Comparison of ENCODE assay signal across 8 cellular contexts in genomic region chr18:9082763-9083510, GRCh38. TPM values are rescaled to one million over a fixed set of nuclear protein-coding genes. Genes with fewer than 3 reads are reported as not detected.
DNase-seq lines count a peak whose midpoint lies in the region; ATAC-seq and TF ChIP-seq lines count a peak whose summit lies in the region.

No MANE protein-coding gene starts in this region.

- DNase-seq in OCI-M1 (lab: John Stamatoyannopoulos, UW) (peak; percentile 80), Ammon's horn (ENCODE audit: low spot score) (no peak), DMS114 treated with DMSO at 0.1 percent for 48 hours (lab: John Stamatoyannopoulos, UW; ENCODE audit: unreplicated experiment) (no peak), aorta (no peak), BE2C (no peak)

- no peak for TF ChIP-seq CTCF in BE2C (IDR thresholded peaks at IDR 0.05; ENCODE audit: low read depth, low read length)

- H3K4me3 ChIP-seq in esophagus (ENCODE audit: low read depth in 1 of 2, low read length in 2 of 2) (no peak overlapping the region), aorta (ENCODE audit: low read length in 2 of 2) (no peak overlapping the region), BE2C (ENCODE audit: low read depth, low read length) (no peak overlapping the region)

- H3K36me3 ChIP-seq in esophagus (ENCODE audit: control insufficient read depth in 2 of 2, insufficient read depth in 2 of 2, low read length in 1 of 2) (no peaks in the 10 kb centered on the region), aorta (ENCODE audit: control insufficient read depth in 1 of 2, insufficient read depth in 2 of 2, low read length in 1 of 2) (no peaks in the 10 kb centered on the region), BE2C (no peaks in the 10 kb centered on the region)

- intact Hi-C loops in aorta (cut with DNase I) = no loop called here

- H3K9me3 ChIP-seq in esophagus (ENCODE audit: control insufficient read depth in 2 of 2, insufficient read depth in 1 of 2, low read depth in 1 of 2, low read length in 1 of 2) = no peaks in the 10 kb centered on the region
- no peaks in the 10 kb centered on the region for H3K9me3 ChIP-seq in aorta (ENCODE audit: control insufficient read depth, low read length)
- no peaks in the 10 kb centered on the region for H3K9me3 ChIP-seq in BE2C

- 68 to 73% methylated on average over 5 of the region's 5 CpGs for WGBS in esophagus, 2 donors
- 79 to 83% methylated on average over 5 of the region's 5 CpGs for WGBS in aorta, 2 donors

- H3K27ac ChIP-seq in esophagus (ENCODE audit: low read depth in 2 of 2, low read length in 1 of 2) (peak overlapping the region; percentile 13 to 25), aorta (ENCODE audit: low read depth in 1 of 2, low read length in 2 of 2) (no peak overlapping the region)

- H3K27me3 ChIP-seq in esophagus (ENCODE audit: control insufficient read depth in 1 of 2, insufficient read depth in 2 of 2, low read length in 2 of 2) = no peaks in the 10 kb centered on the region
- no peaks in the 10 kb centered on the region for H3K27me3 ChIP-seq in aorta (ENCODE audit: control insufficient read depth in 1 of 2, insufficient read depth in 2 of 2, low read length in 1 of 2)
- H3K27me3 ChIP-seq in BE2C = no peaks in the 10 kb centered on the region

- H3K4me1 ChIP-seq in esophagus (ENCODE audit: control insufficient read depth in 2 of 2, insufficient read depth in 2 of 2, low read length in 1 of 2) = no peaks in the 10 kb centered on the region
- H3K4me1 ChIP-seq in aorta (ENCODE audit: control insufficient read depth in 1 of 2, insufficient read depth in 2 of 2, low read length in 2 of 2) = no peaks in the 10 kb centered on the region
- no peaks in the 10 kb centered on the region for H3K4me1 ChIP-seq in BE2C

- ATAC-seq in GM18517 (IDR thresholded peaks at IDR 0.05; ENCODE audit: unreplicated experiment) (peak; percentile 92), HG02588 (IDR thresholded peaks at IDR 0.05; ENCODE audit: unreplicated experiment) (peak; percentile 90), aorta (ENCODE audit: low FRiP score) (no peak)

RNA-seq across cellular contexts. Expression of gene NDUFV2, which starts 19.6 kb away (rescaled TPM):
- polyA plus RNA-seq in esophagus = 100 to 1,000 TPM; 163 to 222 TPM
- 100 to 1,000 TPM in 1 of 2 donors, 10 to 100 TPM in 1; 83.8 to 112 TPM for total RNA-seq in aorta
- 100 to 1,000 TPM; 114 to 150 TPM for polyA plus RNA-seq in aorta
- polyA plus RNA-seq in BE2C (2012; ENCODE audit: insufficient read depth, insufficient read length, low read depth) = 73.5 TPM

RNA-seq across cellular contexts. Expression of gene ANKRD12, which starts 53.6 kb away (rescaled TPM):
- 10 to 100 TPM in 1 of 2 donors, 1 to 10 TPM in 1; 6.1 to 33.0 TPM for polyA plus RNA-seq in esophagus
- 100 to 1,000 TPM in 1 of 2 donors, 10 to 100 TPM in 1; 86.5 to 112 TPM for total RNA-seq in aorta
- 10 to 100 TPM in 1 of 2 donors, 1 to 10 TPM in 1; 7.6 to 13.4 TPM for polyA plus RNA-seq in aorta
- polyA plus RNA-seq in BE2C (2012; ENCODE audit: insufficient read depth, insufficient read length, low read depth) = 19.7 TPM

Comparison
In these comparisons a context has a peak if more than half of its experiments do, and no peak if none do; other contexts are left out.
1. H3K27ac ChIP-seq: peak in esophagus (2 of 2); none in aorta (0 of 2).